ENCODE assay signal across 24 cellular contexts in genomic region chr6:21078497-21078896, GRCh38.
"Had no signal": no experiment of that assay in that cellular context is flagged by ENCODE, and none has a peak within 500 bp of the region (broad histone marks: within the 10 kb centered on the region; RNA-seq: fewer than 3 reads in every experiment).

No MANE protein-coding gene starts in this region.

- H3K27me3 ChIP-seq: dorsolateral prefrontal cortex, heart right ventricle, right lobe of liver, spleen, transverse colon had no signal

- H3K27ac Mint-ChIP-seq: stimulated activated naive B cell treated with anti-CD40 and anti-IgM and Interleukin-4, amounts not matched to agents 10 μg/mL and 1 μg/mL and 100 μg/mL, for 72 hours; stimulated activated naive CD8-positive, alpha-beta T cell treated with anti-CD3 and anti-CD28 coated beads, Interleukin-15, amount 100 ng/mL, for 72 hours had no signal

- H3K27ac ChIP-seq: dorsolateral prefrontal cortex, heart right ventricle, parathyroid adenoma, psoas muscle, right lobe of liver, spleen, thoracic aorta, transverse colon had no signal

- H3K36me3 ChIP-seq: right lobe of liver, thoracic aorta had no signal

- H2AFZ ChIP-seq: parathyroid adenoma had no signal

- H3K4me3 ChIP-seq: dorsolateral prefrontal cortex, heart right ventricle, psoas muscle, right lobe of liver, spleen, thoracic aorta, transverse colon had no signal

- H3K9me3 ChIP-seq: psoas muscle, right lobe of liver, transverse colon had no signal

- ATAC-seq: esophagus mucosa; heart right ventricle; left lobe of liver; psoas muscle; right lobe of liver; stimulated activated naive B cell treated with anti-CD40 and anti-IgM and Interleukin-4, amounts not matched to agents 10 μg/mL and 1 μg/mL and 100 μg/mL, for 72 hours; stimulated activated naive CD8-positive, alpha-beta T cell treated with anti-CD3 and anti-CD28 coated beads, Interleukin-15, amount 100 ng/mL, for 72 hours had no signal

- DNase-seq: cortex of kidney; dorsolateral prefrontal cortex; effector CD8-positive, alpha-beta T cell; heart right ventricle; hypothalamus; islet precursor cell; mammary epithelial cell; midbrain; psoas muscle; retina; right lobe of liver; spleen; stimulated activated CD4-positive, alpha-beta T cell treated with anti-CD3 and anti-CD28 coated beads, Interleukin-2, amount 100 ng/mL, for 24 hours; stimulated activated CD4-positive, alpha-beta T cell treated with anti-CD3 and anti-CD28 coated beads, Interleukin-4, amount 100 ng/mL, for 4 hours; stimulated activated naive B cell treated with anti-CD40 and anti-IgM and Interleukin-4, amounts not matched to agents 10 μg/mL and 1 μg/mL and 100 μg/mL, for 72 hours; stimulated activated naive CD8-positive, alpha-beta T cell treated with anti-CD3 and anti-CD28 coated beads, Interleukin-15, amount 100 ng/mL, for 72 hours; transverse colon had no signal

- H3K79me2 ChIP-seq: parathyroid adenoma had no signal

- H3K4me1 ChIP-seq: parathyroid adenoma, psoas muscle, right lobe of liver, spleen had no signal

- H3K4me3 Mint-ChIP-seq: nephron; stimulated activated naive B cell treated with anti-CD40 and anti-IgM and Interleukin-4, amounts not matched to agents 10 μg/mL and 1 μg/mL and 100 μg/mL, for 72 hours; stimulated activated naive CD8-positive, alpha-beta T cell treated with anti-CD3 and anti-CD28 coated beads, Interleukin-15, amount 100 ng/mL, for 72 hours had no signal

- H3K9ac ChIP-seq: parathyroid adenoma had no signal

- FAIRE-seq: endometrium, frontal cortex had no signal

- H3K27me3 Mint-ChIP-seq: stimulated activated naive B cell treated with anti-CD40 and anti-IgM and Interleukin-4, amounts not matched to agents 10 μg/mL and 1 μg/mL and 100 μg/mL, for 72 hours; stimulated activated naive CD8-positive, alpha-beta T cell treated with anti-CD3 and anti-CD28 coated beads, Interleukin-15, amount 100 ng/mL, for 72 hours had no signal

- H3K4me1 Mint-ChIP-seq: nephron; stimulated activated naive CD8-positive, alpha-beta T cell treated with anti-CD3 and anti-CD28 coated beads, Interleukin-15, amount 100 ng/mL, for 72 hours had no signal
